Comparison of ENCODE assay signal across 30 cellular contexts in the genomic region with DNA sequence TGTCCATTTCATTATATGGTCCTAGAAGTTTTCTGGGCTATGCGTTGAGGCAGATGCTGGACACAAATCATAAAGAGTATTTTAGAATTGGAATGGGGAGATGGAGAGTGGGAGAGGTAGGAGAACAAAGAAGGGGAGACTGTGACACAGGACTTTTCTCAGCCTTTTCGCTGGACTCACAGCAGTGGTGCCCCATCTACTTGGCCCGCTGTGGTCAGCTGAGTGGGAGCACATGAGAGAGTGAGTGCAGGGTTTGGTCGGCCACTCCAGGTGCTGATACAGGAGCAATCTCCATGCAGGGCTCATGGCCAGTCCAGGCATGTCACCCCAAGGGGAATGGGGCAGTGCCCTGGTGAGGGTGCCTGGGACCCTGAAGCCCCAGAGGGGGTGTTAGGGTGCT.
"Had no signal": no experiment of that assay in that cellular context is flagged by ENCODE, and none has a peak within 500 bp of the region (broad histone marks: within the 10 kb centered on the region; RNA-seq: fewer than 3 reads in every experiment).

No MANE protein-coding gene starts in this region.

- H3K27ac ChIP-seq: adrenal gland, cardiac muscle cell, colonic mucosa, gastrocnemius medialis, spleen, thyroid gland had no signal

- ATAC-seq: gastrocnemius medialis; left cardiac atrium; naive thymus-derived CD8-positive, alpha-beta T cell; right cardiac atrium had no signal

- H3K4me3 ChIP-seq: adrenal gland, cardiac muscle cell, colonic mucosa, gastrocnemius medialis, spleen, thyroid gland had no signal

- H3K27ac Mint-ChIP-seq: activated naive CD4-positive, alpha-beta T cell treated with anti-CD3 and anti-CD28 coated beads for 36 hours; activated naive CD8-positive, alpha-beta T cell treated with anti-CD3 and anti-CD28 coated beads for 36 hours; activated T-helper 1 cell treated with anti-CD3 and anti-CD28 coated beads, Interleukin-12 subunit alpha, Interleukin-12 subunit beta, Interleukin-2, Interleukin-4 antibody, amounts not matched to agents 30 ng/mL and 10 ng/mL and 1 ng/mL, durations not matched to agents 14 hours and 24 hours and 36 hours; naive thymus-derived CD8-positive, alpha-beta T cell; stimulated activated naive CD8-positive, alpha-beta T cell treated with anti-CD3 and anti-CD28 coated beads, Interleukin-15, Interleukin-2, amounts not matched to agents 100 ng/mL and 50 ng/mL, for 24 hours; T-helper 2 cell treated with Interferon-gamma antibody and Interleukin-4, amounts not matched to agents 5 μg/mL and 100 μg/mL, for 36 hours had no signal

- H3K27me3 ChIP-seq: adrenal gland, cardiac muscle cell, colonic mucosa, gastrocnemius medialis, thyroid gland had no signal

- H3K36me3 Mint-ChIP-seq: activated naive CD8-positive, alpha-beta T cell treated with anti-CD3 and anti-CD28 coated beads for 36 hours; brain; naive thymus-derived CD8-positive, alpha-beta T cell had no signal

- H3K4me3 Mint-ChIP-seq: activated naive CD4-positive, alpha-beta T cell treated with anti-CD3 and anti-CD28 coated beads for 36 hours; activated naive CD8-positive, alpha-beta T cell treated with anti-CD3 and anti-CD28 coated beads for 36 hours; activated T-helper 1 cell treated with anti-CD3 and anti-CD28 coated beads, Interleukin-12 subunit alpha, Interleukin-12 subunit beta, Interleukin-2, Interleukin-4 antibody, amounts not matched to agents 30 ng/mL and 10 ng/mL and 1 ng/mL, durations not matched to agents 14 hours and 24 hours and 36 hours; brain; naive thymus-derived CD8-positive, alpha-beta T cell; stimulated activated naive CD8-positive, alpha-beta T cell treated with anti-CD3 and anti-CD28 coated beads, Interleukin-15, Interleukin-2, amounts not matched to agents 100 ng/mL and 50 ng/mL, for 24 hours; T-helper 2 cell treated with Interferon-gamma antibody and Interleukin-4, amounts not matched to agents 5 μg/mL and 100 μg/mL, for 36 hours had no signal

- FAIRE-seq: keratinocyte had no signal

- H3K4me1 Mint-ChIP-seq: activated naive CD8-positive, alpha-beta T cell treated with anti-CD3 and anti-CD28 coated beads for 36 hours; naive thymus-derived CD8-positive, alpha-beta T cell had no signal

- H3K36me3 ChIP-seq: adrenal gland, cardiac muscle cell, colonic mucosa, gastrocnemius medialis, spleen, thyroid gland had no signal

- H3K9me3 Mint-ChIP-seq: activated naive CD4-positive, alpha-beta T cell treated with anti-CD3 and anti-CD28 coated beads for 36 hours; activated naive CD8-positive, alpha-beta T cell treated with anti-CD3 and anti-CD28 coated beads for 36 hours; activated T-helper 1 cell treated with anti-CD3 and anti-CD28 coated beads, Interleukin-12 subunit alpha, Interleukin-12 subunit beta, Interleukin-2, Interleukin-4 antibody, amounts not matched to agents 30 ng/mL and 10 ng/mL and 1 ng/mL, durations not matched to agents 14 hours and 24 hours and 36 hours; stimulated activated naive CD8-positive, alpha-beta T cell treated with anti-CD3 and anti-CD28 coated beads, Interleukin-15, Interleukin-2, amounts not matched to agents 100 ng/mL and 50 ng/mL, for 24 hours; T-helper 2 cell treated with Interferon-gamma antibody and Interleukin-4, amounts not matched to agents 5 μg/mL and 100 μg/mL, for 36 hours had no signal

- DNase-seq: activated CD4-positive, alpha-beta T cell treated with anti-CD3 and anti-CD28 coated beads for 4 hours; activated CD4-positive, alpha-beta T cell treated with anti-CD3 and anti-CD28 coated beads, Interleukin-2, amount 50 U/mL, for 48 hours; activated CD4-positive, CD25-positive, alpha-beta regulatory T cell; activated CD8-positive, alpha-beta memory T cell treated with anti-CD3 and anti-CD28 coated beads, Interleukin-2, amount 50 U/mL, for 4 hours; activated effector memory CD4-positive, alpha-beta T cell treated with anti-CD3 and anti-CD28 coated beads, Interleukin-2, amount 50 U/mL, for 16 hours; activated naive CD4-positive, alpha-beta T cell treated with anti-CD3 and anti-CD28 coated beads for 36 hours; activated naive CD8-positive, alpha-beta T cell treated with anti-CD3 and anti-CD28 coated beads for 36 hours; activated T-cell treated with anti-CD3 and anti-CD28 coated beads, Interleukin-2, amount 50 U/mL, for 1 hour; adrenal gland; aorta; cerebellar nuclear complex; colonic mucosa; effector CD8-positive, alpha-beta T cell; erythroblast; gastrocnemius medialis; glutamatergic neuron; left cardiac atrium; mammary epithelial cell; naive thymus-derived CD8-positive, alpha-beta T cell; posterior cingulate gyrus; right cardiac atrium; spleen; T-helper 1 cell; thyroid gland had no signal

- H3K9me3 ChIP-seq: adrenal gland, colonic mucosa, gastrocnemius medialis, spleen, thyroid gland had no signal

- H3K27me3 Mint-ChIP-seq: brain had no signal

- H3K4me1 ChIP-seq: adrenal gland, colonic mucosa, gastrocnemius medialis, spleen, thyroid gland had no signal
